Comparison of ENCODE assay signal across 23 cellular contexts in genomic region chr9:69079186-69079585, GRCh38. TPM values are rescaled to one million over a fixed set of nuclear protein-coding genes. Genes with fewer than 3 reads are reported as not detected.
A peak's percentile ranks its signal among the peaks of the same experiment; 100 is the strongest.
DNase-seq lines count a peak whose midpoint lies in the region; ATAC-seq and TF ChIP-seq lines count a peak whose summit lies in the region.
"Had no signal": no experiment of that assay in that cellular context is flagged by ENCODE, and none has a peak within 500 bp of the region (broad histone marks: within the 10 kb centered on the region; RNA-seq: fewer than 3 reads in every experiment).

No MANE protein-coding gene starts in this region.

- H3K27me3 Mint-ChIP-seq in chondrocyte (ENCODE audit: low read depth): no peaks in the 10 kb centered on the region
- H3K27me3 Mint-ChIP-seq in T-helper 17 cell: no peaks in the 10 kb centered on the region
- H3K27me3 Mint-ChIP-seq: B cell had no signal

- intact Hi-C loops in left cardiac atrium (cut with DNase I) (no loop called here), thyroid gland (cut with DNase I) (no loop called here)

- no peak for ATAC-seq in left cardiac atrium
- ATAC-seq in GM18873 (IDR thresholded peaks at IDR 0.05; ENCODE audit: low FRiP score, unreplicated experiment): no peak
- no peak for ATAC-seq in T-helper 17 cell
- no peak for ATAC-seq in HG02852 (IDR thresholded peaks at IDR 0.05; ENCODE audit: unreplicated experiment)
- ATAC-seq: A549 had no signal

- H3K36me3 ChIP-seq in right atrium auricular region (no peaks in the 10 kb centered on the region), thyroid gland (no peaks in the 10 kb centered on the region)
- H3K36me3 ChIP-seq: SJCRH30 had no signal

- DNase-seq in right atrium auricular region (ENCODE audit: low spot score) (no peak), left cardiac atrium (no peak), chondrocyte (ENCODE audit: low spot score) (no peak), islet precursor cell (peak; percentile 7), thyroid gland (no peak), T-helper 17 cell (no peak)
- DNase-seq: DMS79, H9, HFFc6, KG1, NCI-H1105, NCI-H146, NCI-H2029, NCI-H2227 treated with DMSO at 0.1 percent for 48 hours, NCI-H510A, NCI-H748 treated with DMSO at 0.1 percent for 48 hours, RPMI8226, SJCRH30 had no signal

- H3K36me3 Mint-ChIP-seq in chondrocyte (ENCODE audit: low read depth): no peaks in the 10 kb centered on the region
- peaks cover 5% of the 10 kb centered on the region for H3K36me3 Mint-ChIP-seq in T-helper 17 cell (ENCODE audit: low read depth)

- TF ChIP-seq CTCF in right atrium auricular region (IDR thresholded peaks at IDR 0.05) (no peak), chondrocyte (IDR thresholded peaks at IDR 0.05) (no peak), thyroid gland (IDR thresholded peaks at IDR 0.05) (no peak)

- H3K4me3 ChIP-seq in right atrium auricular region (no peak overlapping the region), thyroid gland (replicated peaks in 1 of 3) (no peak overlapping the region)
- H3K4me3 ChIP-seq: A549, PC-9, SJCRH30 had no signal

- H3K27ac Mint-ChIP-seq in chondrocyte (ENCODE audit: unreplicated experiment): peak overlapping the region; percentile 84
- H3K27ac Mint-ChIP-seq in T-helper 17 cell: no peak overlapping the region
- H3K27ac Mint-ChIP-seq: B cell, HFFc6 had no signal

- peak overlapping the region; percentile 35 to 66 for H3K27ac ChIP-seq in right atrium auricular region
- H3K27ac ChIP-seq in thyroid gland: peak overlapping the region in 2 of 3 donors; percentile 13 to 23
- H3K27ac ChIP-seq: A549, PC-9, SJCRH30 had no signal

- no peaks in the 10 kb centered on the region for H3K27me3 ChIP-seq in right atrium auricular region
- H3K27me3 ChIP-seq in thyroid gland: no peaks in the 10 kb centered on the region
- H3K27me3 ChIP-seq: SJCRH30 had no signal

- H3K4me3 Mint-ChIP-seq in chondrocyte (ENCODE audit: unreplicated experiment) (no peak overlapping the region), T-helper 17 cell (no peak overlapping the region)
- H3K4me3 Mint-ChIP-seq: B cell, H9, HFFc6 had no signal

- H3K9me3 Mint-ChIP-seq in chondrocyte (ENCODE audit: low read depth): no peaks in the 10 kb centered on the region
- H3K9me3 Mint-ChIP-seq: H9, HFFc6 had no signal

- peaks cover 0 to 36% of the 10 kb centered on the region in 2 donors for H3K4me1 ChIP-seq in right atrium auricular region
- H3K4me1 ChIP-seq in thyroid gland: peaks cover 21 to 33% of the 10 kb centered on the region in 2 donors
- H3K4me1 ChIP-seq: A549, SJCRH30 had no signal

- no peak for TF ChIP-seq POLR2A in thyroid gland (IDR thresholded peaks at IDR 0.05)

- H3K4me1 Mint-ChIP-seq in chondrocyte (ENCODE audit: low read depth) (peaks cover 51% of the 10 kb centered on the region), T-helper 17 cell (no peaks in the 10 kb centered on the region)
- H3K4me1 Mint-ChIP-seq: B cell had no signal

- no peaks in the 10 kb centered on the region for H3K9me3 ChIP-seq in right atrium auricular region
- no peaks in the 10 kb centered on the region for H3K9me3 ChIP-seq in thyroid gland
- no peaks in the 10 kb centered on the region for H3K9me3 ChIP-seq in T-helper 17 cell (ENCODE audit: control insufficient read depth, low read length, poor library complexity, severe bottlenecking)
- H3K9me3 ChIP-seq: A549, SJCRH30 had no signal

RNA-seq across cellular contexts. Expression of gene FXN, which starts 43.6 kb away (rescaled TPM):
- total RNA-seq in right atrium auricular region (10 to 100 TPM; 10.5 to 24.6 TPM), left cardiac atrium (10 to 100 TPM; 27.7 to 29.8 TPM), chondrocyte (9.6 to 10.5 TPM (median 9.9 TPM) in 3 replicates), thyroid gland (10 to 100 TPM; 10.6 to 11.4 (median 11.1) TPM), T-helper 17 cell (10 to 100 TPM; 11.7 to 16.2 TPM)
